ENCODE assay signal across 1 cellular context in genomic region chr13:97242755-97243497, GRCh38.
TF ChIP-seq lines count a peak whose summit lies in the region.

No MANE protein-coding gene starts in this region.

TF ChIP-seq in GM23338, 12 proteins besides CTCF, POLR2A, EP300 and RAD21 (continued from another document):
- no peak for TF ChIP-seq ZNF462 (CRISPR knock-in tag; IDR thresholded peaks at IDR 0.05)
TF ChIP-seq in GM23338: peak in this region for 0.
